In genomic region chr5:160421625-160422258, GRCh38 we compare ENCODE assay signal across 8 cellular contexts. TPM values are rescaled to one million over a fixed set of nuclear protein-coding genes. Genes with fewer than 3 reads are reported as not detected.
DNase-seq lines count a peak whose midpoint lies in the region; ATAC-seq and TF ChIP-seq lines count a peak whose summit lies in the region.

PTTG1 (plus strand) TSS chr5:160421855; CDS start chr5:160422313, 458 bp downstream.

- DNase-seq in DMS153 treated with DMSO at 0.1 percent for 48 hours (lab: John Stamatoyannopoulos, UW; ENCODE audit: unreplicated experiment), result peak; percentile 63
- DNase-seq in PC-9, result peak; percentile 91 to 96
- peak; percentile 93 for DNase-seq in activated T-cell treated with anti-CD3 and anti-CD28 coated beads for 48 hours (ENCODE audit: low read depth)
- DNase-seq in stimulated activated CD8-positive, alpha-beta memory T cell treated with anti-CD3 and anti-CD28 coated beads, Interleukin-7, amount 100 ng/mL, for 24 hours (ENCODE audit: low read depth), result peak; percentile 78

- H3K4me2 ChIP-seq in PC-9, result peak within 1 kb of the TSS; percentile 83

- POLR2A ChIA-PET in PC-9 (lab: Charles Lee; ENCODE audit: unreplicated experiment), result interaction anchor here (0.6 to 0.7 kb wide), 4 partner anchors 224 to 761 kb away, joined by 6 to 12 read pairs (median 6); no protein-coding TSS in a partner anchor

- WGBS in esophagus, 2 donors, result 0 to 1% methylated on average over 39 of the region's 39 CpGs

- H3K9me2 ChIP-seq in PC-9 (ENCODE audit: insufficient read depth), result no peaks in the 10 kb centered on the region

- H3K27ac ChIP-seq in PC-9 (no peak within 1 kb of the TSS), esophagus (ENCODE audit: low read depth in 2 of 2, low read length in 1 of 2) (peak within 1 kb of the TSS; percentile 94), muscle layer of duodenum (ENCODE audit: low read length) (no peak within 1 kb of the TSS)

- peaks cover 60% of the 10 kb centered on the region for H3K79me2 ChIP-seq in PC-9 (ENCODE audit: low read depth)

- CTCF ChIA-PET in PC-9 (lab: Charles Lee), result interaction anchor here (0.6 to 0.7 kb wide), 3 partner anchors 17 to 995 kb away, joined by 3 read pairs; no protein-coding TSS in a partner anchor

- H3K9me3 ChIP-seq in PC-9 (ENCODE audit: insufficient read depth, low read depth) (no peaks in the 10 kb centered on the region), esophagus (ENCODE audit: control insufficient read depth in 2 of 2, insufficient read depth in 1 of 2, low read depth in 1 of 2, low read length in 1 of 2) (no peaks in the 10 kb centered on the region), muscle layer of duodenum (ENCODE audit: control insufficient read depth in 1 of 2, low read length in 2 of 2) (no peaks in the 10 kb centered on the region)

- no peak for TF ChIP-seq RAD21 in Ishikawa (IDR thresholded peaks at IDR 0.05; ENCODE audit: low read depth)

- peaks cover 5% of the 10 kb centered on the region; the same call in 1 of the 2 replicates for H3K36me3 ChIP-seq in PC-9 (ENCODE audit: low read depth)
- no peaks in the 10 kb centered on the region for H3K36me3 ChIP-seq in esophagus (ENCODE audit: control insufficient read depth in 2 of 2, insufficient read depth in 2 of 2, low read length in 1 of 2)
- no peaks in the 10 kb centered on the region for H3K36me3 ChIP-seq in muscle layer of duodenum (ENCODE audit: control insufficient read depth in 1 of 2, insufficient read depth in 2 of 2, low read length in 2 of 2)

- BruUV-seq in PC-9 (replicated peaks; lab: Mats Ljungman, UMichigan), result no TSS peak

- H4K20me1 ChIP-seq in PC-9 (ENCODE audit: insufficient read depth), result no peaks in the 10 kb centered on the region

- intact Hi-C loops in PC-9 (cut with micrococcal nuclease; ENCODE audit: unreplicated experiment), result no loop called here

- ATAC-seq in GM21619 (IDR thresholded peaks at IDR 0.05; ENCODE audit: unreplicated experiment), result peak; percentile 62

- H3K4me3 ChIP-seq in PC-9, result peak within 1 kb of the TSS; percentile 80
- peak within 1 kb of the TSS; percentile 59 to 77 for H3K4me3 ChIP-seq in esophagus (ENCODE audit: low read depth in 1 of 2, low read length in 2 of 2)
- peak within 1 kb of the TSS; percentile 73 to 81 for H3K4me3 ChIP-seq in muscle layer of duodenum (ENCODE audit: low read depth in 1 of 2, low read length in 2 of 2)

- H2AFZ ChIP-seq in PC-9, result peak within 1 kb of the TSS; percentile 81

- no peak for TF ChIP-seq EP300 in Ishikawa (IDR thresholded peaks at IDR 0.05; ENCODE audit: borderline replicate concordance)

- H3K4me1 ChIP-seq in PC-9 (replicated peaks; ENCODE audit: insufficient read depth) (peaks cover 55% of the 10 kb centered on the region), esophagus (ENCODE audit: control insufficient read depth in 2 of 2, insufficient read depth in 2 of 2, low read length in 1 of 2) (peaks cover 0 to 2% of the 10 kb centered on the region in 2 donors), muscle layer of duodenum (ENCODE audit: control insufficient read depth in 1 of 2, insufficient read depth in 2 of 2, low read length in 2 of 2) (peaks cover 10 to 28% of the 10 kb centered on the region in 2 donors)

- H3F3A ChIP-seq in PC-9 (ENCODE audit: insufficient read depth, low read depth), result peaks cover 11% of the 10 kb centered on the region; the same call in 1 of the 2 replicates

- H3K27me3 ChIP-seq in PC-9 (ENCODE audit: insufficient read depth, low read depth) (no peaks in the 10 kb centered on the region), esophagus (ENCODE audit: control insufficient read depth in 1 of 2, insufficient read depth in 2 of 2, low read length in 2 of 2) (no peaks in the 10 kb centered on the region), muscle layer of duodenum (ENCODE audit: low read depth, low read length) (no peaks in the 10 kb centered on the region)

- no peak for TF ChIP-seq CTCF in PC-9 (conservative IDR thresholded peaks at IDR 0.05)

TF ChIP-seq in Ishikawa, 13 proteins besides CTCF, POLR2A, EP300 and RAD21:
- no peak for TF ChIP-seq CREB1 (IDR thresholded peaks at IDR 0.05; ENCODE audit: low read depth)
- TF ChIP-seq CEBPB (IDR thresholded peaks at IDR 0.05), result no peak
- TF ChIP-seq USF1 (IDR thresholded peaks at IDR 0.05), result no peak
- no peak for TF ChIP-seq YY1 (IDR thresholded peaks at IDR 0.05; ENCODE audit: low read depth)
- TF ChIP-seq TEAD4 (IDR thresholded peaks at IDR 0.05), result 0 out of 2 replicates have a peak, but pooled peaks have one; percentile 12
- 0 out of 2 replicates have a peak, but pooled peaks have one; percentile 13 for TF ChIP-seq NFIC (IDR thresholded peaks at IDR 0.05)
- no peak for TF ChIP-seq ZBTB7A (IDR thresholded peaks at IDR 0.05; ENCODE audit: low read depth)
- peak; percentile 64; the same call in 1 of the 2 replicates for TF ChIP-seq TCF12 (IDR thresholded peaks at IDR 0.05; ENCODE audit: low read depth)
- TF ChIP-seq TAF1 (IDR thresholded peaks at IDR 0.05; ENCODE audit: low read depth), result peak; percentile 81
- TF ChIP-seq REST (IDR thresholded peaks at IDR 0.05; ENCODE audit: low read depth), result no peak
- TF ChIP-seq MAX (IDR thresholded peaks at IDR 0.05), result peak; percentile 79
- TF ChIP-seq FOXM1 (IDR thresholded peaks at IDR 0.05; ENCODE audit: borderline replicate concordance, low read depth), result peak; percentile 99
TF ChIP-seq in Ishikawa: peak in this region for 6.

RNA-seq across cellular contexts. Expression of gene PTTG1, which starts in this region (rescaled TPM):
- total RNA-seq in PC-9 (2021), result 262 and 272 TPM in 2 replicates
- polyA plus RNA-seq in esophagus, result 100 to 1,000 TPM in 1 of 2 donors, 10 to 100 TPM in 1; 96.5 to 118 TPM

Comparison
In these comparisons a context has a peak if more than half of its experiments do, and no peak if none do; other contexts are left out.
1. H3K27ac ChIP-seq: peak in esophagus (2 of 2); none in PC-9 (single experiment) and muscle layer of duodenum (single experiment).
2. Peak in every context shown above with its lines, with median percentiles within 50 percentile points of each other: DNase-seq and H3K4me3 ChIP-seq.